Comparison of ENCODE assay signal across 13 cellular contexts in the genomic region with DNA sequence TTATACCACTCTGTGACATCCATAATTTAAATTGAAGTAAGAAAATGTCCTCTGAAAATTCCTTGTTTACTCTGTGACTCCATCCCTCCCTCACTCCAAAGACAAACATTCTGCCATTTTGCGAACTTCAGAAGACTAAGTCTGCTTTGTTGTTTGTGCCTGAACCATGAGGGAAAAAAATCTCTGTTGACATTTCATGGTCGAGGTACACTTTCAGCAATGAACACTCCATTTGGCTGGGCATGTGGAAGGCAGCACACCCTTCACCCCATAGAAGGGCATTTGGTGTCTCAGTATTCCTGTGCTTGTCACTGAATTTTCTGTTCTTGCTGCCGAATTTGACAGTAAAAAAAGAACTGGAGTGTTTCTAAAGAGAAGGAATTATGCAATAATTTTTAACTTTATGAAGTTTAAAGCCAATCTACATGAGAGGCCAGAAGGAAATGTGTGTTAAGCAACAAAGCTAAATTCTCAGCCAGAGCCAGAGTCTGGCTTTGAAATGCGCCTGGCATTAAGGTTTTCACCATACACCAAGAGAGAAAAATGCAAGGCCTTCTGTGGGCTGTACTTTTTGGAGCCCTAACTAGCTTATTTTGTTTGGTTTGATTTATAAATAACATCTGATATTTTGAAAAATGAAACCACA.
"Had no signal": no experiment of that assay in that cellular context is flagged by ENCODE, and none has a peak within 500 bp of the region (broad histone marks: within the 10 kb centered on the region; RNA-seq: fewer than 3 reads in every experiment).

No MANE protein-coding gene starts in this region.

- DNase-seq: activated effector memory CD4-positive, alpha-beta T cell treated with Interleukin-2 at 50 U/mL for 16 hours; activated T-cell treated with anti-CD3 and anti-CD28 coated beads, Interleukin-2, amount 50 U/mL, for 1 hour; brain microvascular endothelial cell; effector memory CD8-positive, alpha-beta T cell; erythroblast; glutamatergic neuron; left ventricle myocardium inferior; mesenchymal stem cell; occipital lobe; stimulated activated CD4-positive, alpha-beta T cell treated with anti-CD3 and anti-CD28 coated beads, Interleukin-12 subunit alpha, Interleukin-12 subunit beta, amount 100 ng/mL, for 4 hours; stimulated activated CD4-positive, alpha-beta T cell treated with anti-CD3 and anti-CD28 coated beads, Interleukin-2, amount 100 ng/mL, for 48 hours; stimulated activated CD8-positive, alpha-beta memory T cell treated with anti-CD3 and anti-CD28 coated beads, Interleukin-4, amount 100 ng/mL, for 48 hours; stimulated activated naive CD8-positive, alpha-beta T cell treated with anti-CD3 and anti-CD28 coated beads, Interleukin-15, Interleukin-2, amounts not matched to agents 100 U/mL and 50 U/mL, for 24 hours had no signal

- ATAC-seq: effector memory CD8-positive, alpha-beta T cell; stimulated activated naive CD8-positive, alpha-beta T cell treated with anti-CD3 and anti-CD28 coated beads, Interleukin-15, Interleukin-2, amounts not matched to agents 100 U/mL and 50 U/mL, for 24 hours had no signal
